In genomic region chr7:2968176-2968575, GRCh38 we compare ENCODE assay signal across 17 cellular contexts.
DNase-seq lines count a peak whose midpoint lies in the region; ATAC-seq and TF ChIP-seq lines count a peak whose summit lies in the region.
"Had no signal": no experiment of that assay in that cellular context is flagged by ENCODE, and none has a peak within 500 bp of the region (broad histone marks: within the 10 kb centered on the region; RNA-seq: fewer than 3 reads in every experiment).

No MANE protein-coding gene starts in this region.

- no peaks in the 10 kb centered on the region for H3K36me3 ChIP-seq in testis (ENCODE audit: low read depth, missing control alignments)
- H3K36me3 ChIP-seq: brain microvascular endothelial cell, neural progenitor cell had no signal

- H3K36me3 Mint-ChIP-seq in activated naive CD4-positive, alpha-beta T cell treated with anti-CD3 and anti-CD28 coated beads, Interleukin-2, amount 10 ng/mL, durations not matched to agents 7 days and 5 days = peaks cover 40% of the 10 kb centered on the region
- peaks cover 11 to 16% of the 10 kb centered on the region in 2 donors for H3K36me3 Mint-ChIP-seq in activated T-cell treated with anti-CD3 and anti-CD28 coated beads, Interleukin-2, amount 50 U/mL, for 72 hours (ENCODE audit: insufficient read depth in 2 of 2)
- H3K36me3 Mint-ChIP-seq: neural progenitor cell had no signal

- no peak overlapping the region for H3K27ac Mint-ChIP-seq in activated naive CD4-positive, alpha-beta T cell treated with anti-CD3 and anti-CD28 coated beads, Interleukin-2, amount 10 ng/mL, durations not matched to agents 7 days and 5 days
- no peak overlapping the region for H3K27ac Mint-ChIP-seq in activated T-cell treated with anti-CD3 and anti-CD28 coated beads, Interleukin-2, amount 50 U/mL, for 72 hours
- H3K27ac Mint-ChIP-seq: activated T-cell treated with anti-CD3 and anti-CD28 coated beads, Interleukin-2, amount 50 U/mL, for 24 hours; neural progenitor cell had no signal

- H3K4me1 ChIP-seq in testis = no peaks in the 10 kb centered on the region
- H3K4me1 ChIP-seq: neural progenitor cell had no signal

- 84 to 91% methylated on average over 8 of the region's 8 CpGs for WGBS in testis, 2 donors

- CTCF ChIA-PET in activated naive CD4-positive, alpha-beta T cell treated with anti-CD3 and anti-CD28 coated beads, Interleukin-2, amount 10 ng/mL, durations not matched to agents 7 days and 5 days (lab: Charles Lee) = no interaction called here

- no peak overlapping the region for H3K4me3 ChIP-seq in testis
- H3K4me3 ChIP-seq: mucosa of descending colon, neural progenitor cell had no signal

- no peak for TF ChIP-seq CTCF in testis (IDR thresholded peaks at IDR 0.05)

- no peak for DNase-seq in activated naive CD4-positive, alpha-beta T cell treated with anti-CD3 and anti-CD28 coated beads, Interleukin-2, amount 10 ng/mL, durations not matched to agents 7 days and 5 days
- DNase-seq in activated naive CD4-positive, alpha-beta T cell treated with Interleukin-2 at 50 U/mL for 16 hours = no peak
- DNase-seq in NCI-H187 (lab: John Stamatoyannopoulos, UW) (peak; percentile 43 to 72), testis (peak; percentile 2), SKM-1 treated with dmso at 0.1 percent for 144 hours (lab: John Stamatoyannopoulos, UW; ENCODE audit: unreplicated experiment) (no peak), hepatic stellate cell (ENCODE audit: low spot score) (no peak)
- DNase-seq in activated CD8-positive, alpha-beta memory T cell treated with anti-CD3 and anti-CD28 coated beads, Interleukin-2, amount 50 U/mL, for 48 hours = peak; percentile 42
- DNase-seq in activated T-cell treated with anti-CD3 and anti-CD28 coated beads, Interleukin-2, amount 50 U/mL, for 72 hours = no peak
- DNase-seq: activated CD4-positive, alpha-beta T cell treated with anti-CD3 and anti-CD28 coated beads for 48 hours; brain microvascular endothelial cell; CD4-positive, alpha-beta memory T cell; cortex of kidney; left ventricle myocardium superior; mucosa of descending colon; MV-4-11 had no signal

- H3K9me3 ChIP-seq in testis = no peaks in the 10 kb centered on the region

- peaks cover 23% of the 10 kb centered on the region for H3K9me3 Mint-ChIP-seq in activated naive CD4-positive, alpha-beta T cell treated with anti-CD3 and anti-CD28 coated beads, Interleukin-2, amount 10 ng/mL, durations not matched to agents 7 days and 5 days
- H3K9me3 Mint-ChIP-seq in activated T-cell treated with anti-CD3 and anti-CD28 coated beads, Interleukin-2, amount 50 U/mL, for 72 hours = peaks cover 2 to 5% of the 10 kb centered on the region in 2 donors

- H3K4me1 Mint-ChIP-seq in activated naive CD4-positive, alpha-beta T cell treated with anti-CD3 and anti-CD28 coated beads, Interleukin-2, amount 10 ng/mL, durations not matched to agents 7 days and 5 days = peaks cover 15% of the 10 kb centered on the region
- peaks cover 17% of the 10 kb centered on the region for H3K4me1 Mint-ChIP-seq in activated T-cell treated with anti-CD3 and anti-CD28 coated beads, Interleukin-2, amount 50 U/mL, for 72 hours (ENCODE audit: low read depth)
- H3K4me1 Mint-ChIP-seq: neural progenitor cell had no signal

- intact Hi-C loops in testis (cut with DNase I; ENCODE audit: low total_unique reads) = no loop called here

- H3K4me3 Mint-ChIP-seq in activated naive CD4-positive, alpha-beta T cell treated with anti-CD3 and anti-CD28 coated beads, Interleukin-2, amount 10 ng/mL, durations not matched to agents 7 days and 5 days = peak overlapping the region; percentile 2
- H3K4me3 Mint-ChIP-seq in activated T-cell treated with anti-CD3 and anti-CD28 coated beads, Interleukin-2, amount 50 U/mL, for 72 hours = no peak overlapping the region
- H3K4me3 Mint-ChIP-seq: activated T-cell treated with anti-CD3 and anti-CD28 coated beads, Interleukin-2, amount 50 U/mL, for 24 hours; CD4-positive, alpha-beta memory T cell; neural progenitor cell had no signal

- no peak for TF ChIP-seq POLR2A in testis (IDR thresholded peaks at IDR 0.05)

- H3K27me3 ChIP-seq in testis = no peaks in the 10 kb centered on the region
- H3K27me3 ChIP-seq: brain microvascular endothelial cell, neural progenitor cell had no signal

- H3K27ac ChIP-seq in testis = no peak overlapping the region
- H3K27ac ChIP-seq: brain microvascular endothelial cell, neural progenitor cell had no signal

- H3K27me3 Mint-ChIP-seq in activated naive CD4-positive, alpha-beta T cell treated with anti-CD3 and anti-CD28 coated beads, Interleukin-2, amount 10 ng/mL, durations not matched to agents 7 days and 5 days = no peaks in the 10 kb centered on the region
- no peaks in the 10 kb centered on the region for H3K27me3 Mint-ChIP-seq in activated T-cell treated with anti-CD3 and anti-CD28 coated beads, Interleukin-2, amount 50 U/mL, for 72 hours (ENCODE audit: low read depth)
- H3K27me3 Mint-ChIP-seq: activated T-cell treated with anti-CD3 and anti-CD28 coated beads, Interleukin-2, amount 50 U/mL, for 24 hours; CD4-positive, alpha-beta memory T cell had no signal

- no peak for ATAC-seq in activated T-cell treated with anti-CD3 and anti-CD28 coated beads, Interleukin-2, amount 50 U/mL, for 72 hours (replicated peaks in 1 of 2)
- ATAC-seq: left ventricle myocardium superior, mucosa of descending colon had no signal

Comparison
In these comparisons a context has a peak if more than half of its experiments do, and no peak if none do; other contexts are left out.
1. DNase-seq: peak in NCI-H187 (2 of 2), activated CD8-positive, alpha-beta memory T cell treated with anti-CD3 and anti-CD28 coated beads, Interleukin-2, amount 50 U/mL, for 48 hours (single experiment) and testis (single experiment); none in activated naive CD4-positive, alpha-beta T cell treated with anti-CD3 and anti-CD28 coated beads, Interleukin-2, amount 10 ng/mL, durations not matched to agents 7 days and 5 days (single experiment), activated naive CD4-positive, alpha-beta T cell treated with Interleukin-2 at 50 U/mL for 16 hours (single experiment), SKM-1 treated with dmso at 0.1 percent for 144 hours (single experiment), hepatic stellate cell (single experiment) and activated T-cell treated with anti-CD3 and anti-CD28 coated beads, Interleukin-2, amount 50 U/mL, for 72 hours (0 of 2).